8 cellular contexts compared by ENCODE assay signal in genomic region chr6:129672883-129673631, GRCh38. TPM values are rescaled to one million over a fixed set of nuclear protein-coding genes. Genes with fewer than 3 reads are reported as not detected.
A peak's percentile ranks its signal among the peaks of the same experiment; 100 is the strongest.
DNase-seq lines count a peak whose midpoint lies in the region; ATAC-seq and TF ChIP-seq lines count a peak whose summit lies in the region.

No MANE protein-coding gene starts in this region.

- peak overlapping the region; percentile 28; the same call in 1 of the 2 replicates for H2AFZ ChIP-seq in OCI-LY7 (ENCODE audit: low read length)

- TF ChIP-seq CTCF in OCI-LY7 (conservative IDR thresholded peaks at IDR 0.05; ENCODE audit: low read length) (no peak), osteocyte (IDR thresholded peaks at IDR 0.05) (no peak)

- peaks cover 32% of the 10 kb centered on the region for H3K4me1 Mint-ChIP-seq in activated naive CD4-positive, alpha-beta T cell treated with anti-CD3 and anti-CD28 coated beads for 36 hours (ENCODE audit: low read depth)
- H3K4me1 Mint-ChIP-seq in osteocyte (ENCODE audit: unreplicated experiment) = peaks cover 53% of the 10 kb centered on the region

- peak; percentile 58 for ATAC-seq in HG02870 (IDR thresholded peaks at IDR 0.05; ENCODE audit: unreplicated experiment)

- no peaks in the 10 kb centered on the region for H4K20me1 ChIP-seq in OCI-LY7 (ENCODE audit: insufficient read depth, low read length)

- no peaks in the 10 kb centered on the region for H3K36me3 ChIP-seq in OCI-LY7 (ENCODE audit: insufficient read depth, low read length)
- H3K36me3 ChIP-seq in effector memory CD4-positive, alpha-beta T cell (ENCODE audit: control insufficient read depth, insufficient read depth, low read length) = no peaks in the 10 kb centered on the region

- no peaks in the 10 kb centered on the region for H3K9me2 ChIP-seq in OCI-LY7 (ENCODE audit: insufficient read depth, low read length)

- H3K9me3 Mint-ChIP-seq in activated naive CD4-positive, alpha-beta T cell treated with anti-CD3 and anti-CD28 coated beads for 36 hours = no peaks in the 10 kb centered on the region
- H3K9me3 Mint-ChIP-seq in osteocyte (ENCODE audit: unreplicated experiment) = peaks cover 7% of the 10 kb centered on the region

- H3K9me3 ChIP-seq in OCI-LY7 (ENCODE audit: low read length) = no peaks in the 10 kb centered on the region
- no peaks in the 10 kb centered on the region for H3K9me3 ChIP-seq in effector memory CD4-positive, alpha-beta T cell (ENCODE audit: control insufficient read depth, low read length)

- CTCF ChIA-PET in activated naive CD4-positive, alpha-beta T cell treated with anti-CD3 and anti-CD28 coated beads for 36 hours (lab: Charles Lee) = interaction anchor here (0.7 to 1.9 kb wide), 7 partner anchors 9 to 103 kb away, joined by 3 to 12 read pairs (median 4); no protein-coding TSS in a partner anchor
- CTCF ChIA-PET in OCI-LY7 (lab: Charles Lee; ENCODE audit: unreplicated experiment) = no interaction called here

- no peaks in the 10 kb centered on the region for H3K27me3 ChIP-seq in effector memory CD4-positive, alpha-beta T cell (replicated peaks; ENCODE audit: control insufficient read depth, insufficient read depth, low read length, poor library complexity, severe bottlenecking)

- H3K4me2 ChIP-seq in OCI-LY7 (ENCODE audit: low read length) = no peak overlapping the region

- peak overlapping the region; percentile 63 for H3K4me3 Mint-ChIP-seq in activated naive CD4-positive, alpha-beta T cell treated with anti-CD3 and anti-CD28 coated beads for 36 hours
- peak overlapping the region; percentile 6 for H3K4me3 Mint-ChIP-seq in osteocyte (ENCODE audit: unreplicated experiment)

- no peak overlapping the region for H3K4me3 ChIP-seq in OCI-LY7 (ENCODE audit: low read depth, low read length, poor library complexity, severe bottlenecking)
- peak overlapping the region; percentile 31 for H3K4me3 ChIP-seq in effector memory CD4-positive, alpha-beta T cell (ENCODE audit: insufficient read depth, low read depth, low read length, poor library complexity, severe bottlenecking)

- no peaks in the 10 kb centered on the region for H3K4me1 ChIP-seq in OCI-LY7 (ENCODE audit: insufficient read depth, low read length, poor library complexity, severe bottlenecking)
- peaks cover 8% of the 10 kb centered on the region for H3K4me1 ChIP-seq in effector memory CD4-positive, alpha-beta T cell (ENCODE audit: control insufficient read depth, insufficient read depth, low read length, poor library complexity, severe bottlenecking)

- no TSS peak for BruUV-seq in OCI-LY7 (replicated peaks; lab: Mats Ljungman, UMichigan)

- intact Hi-C loops in activated naive CD4-positive, alpha-beta T cell treated with anti-CD3 and anti-CD28 coated beads for 36 hours (cut with micrococcal nuclease) = loop anchor here (1.0 to 10.0 kb wide), 16 partner anchors 11 to 1018 kb away; partner anchors contain the start of gene ARHGAP18
- intact Hi-C loops in OCI-LY7 (cut with micrococcal nuclease; ENCODE audit: unreplicated experiment) = loop anchor here (5.0 kb wide), 1 partner anchor 59 kb away; no protein-coding TSS in a partner anchor

- POLR2A ChIA-PET in OCI-LY7 (lab: Charles Lee) = interaction anchor here (0.6 to 1.5 kb wide), 5 partner anchors 13 to 75 kb away, joined by 3 to 4 read pairs (median 3); no protein-coding TSS in a partner anchor

- H3K27ac ChIP-seq in OCI-LY7 (ENCODE audit: low read depth, low read length, poor library complexity, severe bottlenecking) = no peak overlapping the region
- H3K27ac ChIP-seq in effector memory CD4-positive, alpha-beta T cell (ENCODE audit: insufficient read depth, low read length, poor library complexity, severe bottlenecking) = peak overlapping the region; percentile 18

- H3K27ac Mint-ChIP-seq in activated naive CD4-positive, alpha-beta T cell treated with anti-CD3 and anti-CD28 coated beads for 36 hours = peak overlapping the region; percentile 71
- peak overlapping the region; percentile 93 for H3K27ac Mint-ChIP-seq in osteocyte (ENCODE audit: unreplicated experiment)

- H3K36me3 Mint-ChIP-seq in activated naive CD4-positive, alpha-beta T cell treated with anti-CD3 and anti-CD28 coated beads for 36 hours (ENCODE audit: low read depth) = no peaks in the 10 kb centered on the region
- H3K36me3 Mint-ChIP-seq in osteocyte (ENCODE audit: unreplicated experiment) = no peaks in the 10 kb centered on the region

- no peaks in the 10 kb centered on the region for H3K27me3 Mint-ChIP-seq in activated naive CD4-positive, alpha-beta T cell treated with anti-CD3 and anti-CD28 coated beads for 36 hours (ENCODE audit: low read depth)
- no peaks in the 10 kb centered on the region for H3K27me3 Mint-ChIP-seq in osteocyte (ENCODE audit: unreplicated experiment)

- H3K79me2 ChIP-seq in OCI-LY7 (ENCODE audit: insufficient read depth, low read depth, low read length) = no peaks in the 10 kb centered on the region

- peak; percentile 27 for DNase-seq in activated naive CD4-positive, alpha-beta T cell treated with anti-CD3 and anti-CD28 coated beads for 36 hours
- DNase-seq in activated naive CD4-positive, alpha-beta T cell treated with anti-CD3 and anti-CD28 coated beads, Interleukin-2, amount 50 U/mL, for 16 hours = no peak
- DNase-seq in OCI-LY7 (ENCODE audit: low spot score) (no peak), osteocyte (ENCODE audit: extremely low spot score, unreplicated experiment) (no peak), KG1 (lab: John Stamatoyannopoulos, UW) (no peak), NCI-H2029 (lab: John Stamatoyannopoulos, UW) (no peak)
- no peak for DNase-seq in effector memory CD4-positive, alpha-beta T cell

RNA-seq across cellular contexts. Expression of gene ARHGAP18, which starts 36.9 kb away (rescaled TPM):
- 1 to 10 TPM; 3.2 to 3.7 TPM for total RNA-seq in activated naive CD4-positive, alpha-beta T cell treated with anti-CD3 and anti-CD28 coated beads for 36 hours
- total RNA-seq in OCI-LY7 (2014; rRNA removed; shearing (Covaris generic)) = 4.8 and 5.9 TPM in 2 replicates
- total RNA-seq in OCI-LY7 (2022) (7.5 TPM in 2 replicates), osteocyte (12.8 and 13.3 TPM in 2 replicates)
